2 cellular contexts compared by ENCODE assay signal in genomic region chr14:55611859-55612258, GRCh38.
TF ChIP-seq lines count a peak whose summit lies in the region.

No MANE protein-coding gene starts in this region.

TF ChIP-seq in IMR-90, 13 proteins besides CTCF, POLR2A, EP300 and RAD21:
- TF ChIP-seq MAZ (IDR thresholded peaks at IDR 0.05; ENCODE audit: borderline replicate concordance, low read depth, low read length) (no peak), MAFK (IDR thresholded peaks at IDR 0.05; ENCODE audit: low read depth, low read length) (peak; percentile 71), RFX5 (IDR thresholded peaks at IDR 0.05; ENCODE audit: low read depth, low read length) (no peak), SMC3 (IDR thresholded peaks at IDR 0.05; ENCODE audit: low read depth, low read length) (no peak), NFE2L2 (IDR thresholded peaks at IDR 0.05; ENCODE audit: low read depth, low read length) (0 out of 2 replicates have a peak, but pooled peaks have one; percentile 18), ELK1 (IDR thresholded peaks at IDR 0.05; ENCODE audit: borderline replicate concordance, low read depth, low read length) (no peak), FOS (IDR thresholded peaks at IDR 0.05; ENCODE audit: low read depth, low read length) (no peak), BHLHE40 (IDR thresholded peaks at IDR 0.05; ENCODE audit: low read depth, low read length) (no peak), MXI1 (IDR thresholded peaks at IDR 0.05; ENCODE audit: borderline replicate concordance, low read depth, low read length) (no peak), CEBPB (IDR thresholded peaks at IDR 0.05; ENCODE audit: low read depth, low read length) (no peak), CHD1 (IDR thresholded peaks at IDR 0.05; ENCODE audit: low read depth, low read length) (no peak), RCOR1 (IDR thresholded peaks at IDR 0.05; ENCODE audit: insufficient replicate concordance, low read length) (no peak), USF2 (IDR thresholded peaks at IDR 0.05; ENCODE audit: low read depth, low read length) (no peak)

TF ChIP-seq in K562, 482 proteins besides CTCF, POLR2A, EP300 and RAD21:
- no peak for TF ChIP-seq MEF2D (tag; conservative IDR thresholded peaks at IDR 0.05; ENCODE audit: low read depth)
- TF ChIP-seq MAFK (IDR thresholded peaks at IDR 0.05; ENCODE audit: low read length) = peak; percentile 28; the same call in 1 of the 2 replicates
- no peak for TF ChIP-seq PRDM10 (IDR thresholded peaks at IDR 0.05; ENCODE audit: partially characterized antibody)
- no peak for TF ChIP-seq CBX8 (IDR thresholded peaks at IDR 0.05; ENCODE audit: borderline replicate concordance, extremely low read depth, low read depth, low read length, poor library complexity, severe bottlenecking)
- no peak for TF ChIP-seq ATF4 (CRISPR knock-in tag; IDR thresholded peaks at IDR 0.05)
- TF ChIP-seq C11orf30 (IDR thresholded peaks at IDR 0.05; ENCODE audit: low read depth) = peak; percentile 65; the same call in 1 of the 2 replicates
- TF ChIP-seq CEBPG (CRISPR knock-in tag; IDR thresholded peaks at IDR 0.05) = no peak
- TF ChIP-seq CEBPG (tag; conservative IDR thresholded peaks at IDR 0.05 in 1 of 2, IDR thresholded peaks at IDR 0.05 in 1 of 2) = no peak
- TF ChIP-seq MLX (CRISPR knock-in tag; conservative IDR thresholded peaks at IDR 0.05) = no peak
- TF ChIP-seq CBFB (CRISPR knock-in tag; IDR thresholded peaks at IDR 0.05) = no peak
- peak; percentile 17; the same call in 1 of the 2 replicates for TF ChIP-seq NFE2L1 (tag; IDR thresholded peaks at IDR 0.05; ENCODE audit: borderline replicate concordance, low read depth)
- no peak for TF ChIP-seq PPARD (CRISPR knock-in tag; IDR thresholded peaks at IDR 0.05)
- no peak for TF ChIP-seq DLX4 (CRISPR knock-in tag; IDR thresholded peaks at IDR 0.05)
- TF ChIP-seq ZNF165 (CRISPR knock-in tag; IDR thresholded peaks at IDR 0.05; ENCODE audit: borderline replicate concordance) = no peak
- TF ChIP-seq HDAC2 (IDR thresholded peaks at IDR 0.05) = no peak
- TF ChIP-seq HOXB6 (CRISPR knock-in tag; IDR thresholded peaks at IDR 0.05; ENCODE audit: borderline replicate concordance) = no peak
- no peak for TF ChIP-seq ATF3 (IDR thresholded peaks at IDR 0.05)
- no peak for TF ChIP-seq ATF3 (CRISPR knock-in tag; conservative IDR thresholded peaks at IDR 0.05)
- TF ChIP-seq ZNF316 (IDR thresholded peaks at IDR 0.05) = peak; percentile 85
- no peak for TF ChIP-seq SRSF7 (optimal IDR thresholded peaks at IDR 0.05; ENCODE audit: low read depth, low read length)
- no peak for TF ChIP-seq SMARCE1 (IDR thresholded peaks at IDR 0.05)
- TF ChIP-seq HNRNPUL1 (IDR thresholded peaks at IDR 0.05; ENCODE audit: low read length) = no peak
- peak; percentile 51 for TF ChIP-seq MAFG (tag; conservative IDR thresholded peaks at IDR 0.05)
- no peak for TF ChIP-seq STAT5A (IDR thresholded peaks at IDR 0.05; ENCODE audit: borderline replicate concordance, low read length)
- no peak for TF ChIP-seq ZNF134 (CRISPR knock-in tag; conservative IDR thresholded peaks at IDR 0.05)
- TF ChIP-seq ZNF79 (CRISPR knock-in tag; IDR thresholded peaks at IDR 0.05; ENCODE audit: low read depth) = no peak
- no peak for TF ChIP-seq KLF1 (tag; IDR thresholded peaks at IDR 0.05)
- TF ChIP-seq DEAF1 (CRISPR knock-in tag; IDR thresholded peaks at IDR 0.05) = no peak
- no peak for TF ChIP-seq ZBTB17 (CRISPR knock-in tag; IDR thresholded peaks at IDR 0.05)
- no peak for TF ChIP-seq ZNF217 (CRISPR knock-in tag; IDR thresholded peaks at IDR 0.05)
- TF ChIP-seq ELF2 (CRISPR knock-in tag; IDR thresholded peaks at IDR 0.05) = no peak
- no peak for TF ChIP-seq GATAD2B (IDR thresholded peaks at IDR 0.05; ENCODE audit: borderline replicate concordance)
TF ChIP-seq in K562: peak in this region for 5.
